ENCODE assay signal across 12 cellular contexts in genomic region chr15:76335129-76335850, GRCh38. TPM values are rescaled to one million over a fixed set of nuclear protein-coding genes. Genes with fewer than 3 reads are reported as not detected.
A peak's percentile ranks its signal among the peaks of the same experiment; 100 is the strongest.
DNase-seq lines count a peak whose midpoint lies in the region; ATAC-seq, FAIRE-seq and TF ChIP-seq lines count a peak whose summit lies in the region.
"Had no signal": no experiment of that assay in that cellular context is flagged by ENCODE, and none has a peak within 500 bp of the region (broad histone marks: within the 10 kb centered on the region; RNA-seq: fewer than 3 reads in every experiment).

No MANE protein-coding gene starts in this region.

- no peak for TF ChIP-seq CTCF in Calu3 (IDR thresholded peaks at IDR 0.05; ENCODE audit: unreplicated experiment)
- TF ChIP-seq CTCF in chondrocyte (IDR thresholded peaks at IDR 0.05), result no peak
- TF ChIP-seq CTCF in nephron progenitor cell (IDR thresholded peaks at IDR 0.05), result no peak

- intact Hi-C loops in Calu3 (cut with micrococcal nuclease; ENCODE audit: unreplicated experiment), result no loop called here

- BruUV-seq in Calu3 (replicated peaks; lab: Mats Ljungman, UMichigan), result no TSS peak

- H3K36me3 Mint-ChIP-seq in Calu3 (ENCODE audit: insufficient read depth, unreplicated experiment), result peaks cover 48% of the 10 kb centered on the region
- peaks cover 6% of the 10 kb centered on the region for H3K36me3 Mint-ChIP-seq in chondrocyte (ENCODE audit: low read depth)
- no peaks in the 10 kb centered on the region for H3K36me3 Mint-ChIP-seq in nephron progenitor cell (ENCODE audit: low read depth)

- H3K27ac Mint-ChIP-seq in Calu3 (ENCODE audit: unreplicated experiment) (peak overlapping the region; percentile 50), chondrocyte (ENCODE audit: unreplicated experiment) (no peak overlapping the region), nephron progenitor cell (no peak overlapping the region)

- no peak for FAIRE-seq in small intestine (lab: Jason Lieb, UNC)

- H3K4me1 Mint-ChIP-seq in Calu3 (ENCODE audit: low read depth, unreplicated experiment), result peaks cover 31% of the 10 kb centered on the region
- peaks cover 32% of the 10 kb centered on the region for H3K4me1 Mint-ChIP-seq in chondrocyte (ENCODE audit: low read depth)
- peaks cover 44% of the 10 kb centered on the region for H3K4me1 Mint-ChIP-seq in nephron progenitor cell

- DNase-seq in Calu3 (no peak), chondrocyte (ENCODE audit: low spot score) (no peak), nephron progenitor cell (peak; percentile 40), NCI-H226 (no peak), small intestine (no peak)
- DNase-seq: activated effector memory CD4-positive, alpha-beta T cell treated with Interleukin-2 at 50 U/mL for 16 hours; NCI-H1436 treated with DMSO at 0.1 percent for 48 hours had no signal

- ATAC-seq in HG03139 (IDR thresholded peaks at IDR 0.05; ENCODE audit: unreplicated experiment), result no peak
- ATAC-seq in GM18511 (IDR thresholded peaks at IDR 0.05; ENCODE audit: unreplicated experiment), result no peak

- WGBS in small intestine, 3 donors, result 4 to 11% (median 11%) methylated on average over 37 to 45 of the region's 45 CpGs

- H3K27me3 ChIP-seq in small intestine (ENCODE audit: control insufficient read depth in 2 of 2, insufficient read depth in 2 of 2, low read length in 2 of 2), result peaks cover 12 to 35% of the 10 kb centered on the region in 2 donors

- CTCF ChIA-PET in Calu3 (lab: Charles Lee), result interaction anchor here (0.6 to 1.4 kb wide), 6 partner anchors 10 to 342 kb away, joined by 3 to 10 read pairs (median 4); no protein-coding TSS in a partner anchor

- H3K9me3 ChIP-seq in KOPT-K1 (ENCODE audit: insufficient read depth, low read length, poor library complexity, severe bottlenecking), result no peaks in the 10 kb centered on the region
- H3K9me3 ChIP-seq in small intestine (ENCODE audit: control insufficient read depth, low read depth), result no peaks in the 10 kb centered on the region

- peak overlapping the region in 1 of 2 donors; percentile 23 for H3K4me3 ChIP-seq in small intestine (ENCODE audit: low read depth in 1 of 2, low read length in 2 of 2)
- H3K4me3 ChIP-seq: lung had no signal

- H3K27ac ChIP-seq in KOPT-K1 (ENCODE audit: low read depth, low read length, poor library complexity, severe bottlenecking), result peak overlapping the region; percentile 66
- H3K27ac ChIP-seq in small intestine (ENCODE audit: low read depth in 1 of 2, low read length in 1 of 2), result peak overlapping the region in 1 of 2 donors; percentile 32

- H3K36me3 ChIP-seq in KOPT-K1 (ENCODE audit: insufficient read depth, low read length) (no peaks in the 10 kb centered on the region), small intestine (ENCODE audit: control insufficient read depth in 2 of 2, insufficient read depth in 2 of 2, low read length in 2 of 2) (no peaks in the 10 kb centered on the region)

- H3K4me3 Mint-ChIP-seq in Calu3 (ENCODE audit: low read depth, unreplicated experiment) (peak overlapping the region; percentile 79), chondrocyte (ENCODE audit: unreplicated experiment) (peak overlapping the region; percentile 47), nephron progenitor cell (peak overlapping the region; percentile 85)

- peaks cover 3 to 4% of the 10 kb centered on the region in 2 donors for H3K4me1 ChIP-seq in small intestine (ENCODE audit: control insufficient read depth in 2 of 2, insufficient read depth in 1 of 2, low read depth in 1 of 2, low read length in 1 of 2)

- H3K9me3 Mint-ChIP-seq in Calu3 (ENCODE audit: low read depth, unreplicated experiment) (no peaks in the 10 kb centered on the region), chondrocyte (ENCODE audit: low read depth) (no peaks in the 10 kb centered on the region), nephron progenitor cell (no peaks in the 10 kb centered on the region)

- no peaks in the 10 kb centered on the region for H3K27me3 Mint-ChIP-seq in Calu3 (ENCODE audit: unreplicated experiment)
- peaks cover 55% of the 10 kb centered on the region for H3K27me3 Mint-ChIP-seq in chondrocyte (ENCODE audit: low read depth)
- H3K27me3 Mint-ChIP-seq in nephron progenitor cell (ENCODE audit: low read depth, poor library complexity), result peaks cover 81% of the 10 kb centered on the region

RNA-seq across cellular contexts. Expression of gene ISL2, which starts 1.3 kb away (rescaled TPM):
- total RNA-seq in Calu3 (2022), result 5.3 and 7.6 TPM in 2 replicates
- total RNA-seq in chondrocyte, result not detected in 3 replicates
- polyA plus RNA-seq in small intestine, result 1 to 10 TPM in 1 of 3 donors, under 1 TPM in 1, not detected in 1; 0.54 to 1.4 TPM
- polyA plus RNA-seq: urinary bladder had no signal

RNA-seq across cellular contexts. Expression of gene ETFA, which starts 24.0 kb away (rescaled TPM):
- total RNA-seq in Calu3 (2022) (230 and 252 TPM in 2 replicates), chondrocyte (111 to 120 TPM (median 117 TPM) in 3 replicates)
- polyA plus RNA-seq in small intestine, result 100 to 1,000 TPM; 184 to 346 (median 229) TPM
